19 cellular contexts compared by ENCODE assay signal in genomic region chr4:114558446-114559020, GRCh38. TPM values are rescaled to one million over a fixed set of nuclear protein-coding genes. Genes with fewer than 3 reads are reported as not detected.
DNase-seq lines count a peak whose midpoint lies in the region; ATAC-seq and TF ChIP-seq lines count a peak whose summit lies in the region.
"Had no signal": no experiment of that assay in that cellular context is flagged by ENCODE, and none has a peak within 500 bp of the region (broad histone marks: within the 10 kb centered on the region; RNA-seq: fewer than 3 reads in every experiment).

No MANE protein-coding gene starts in this region.

- intact Hi-C loops in mammary epithelial cell (cut with micrococcal nuclease) (no loop called here), spleen (cut with DNase I; ENCODE audit: low total_unique reads) (no loop called here)

- H3K27me3 ChIP-seq in mammary epithelial cell (ENCODE audit: insufficient read depth, low read length) = no peaks in the 10 kb centered on the region
- no peaks in the 10 kb centered on the region for H3K27me3 ChIP-seq in spleen (replicated peaks in 1 of 7)
- H3K27me3 ChIP-seq: MG63, stomach, tibial artery had no signal

- no peaks in the 10 kb centered on the region for H3K79me2 ChIP-seq in mammary epithelial cell (ENCODE audit: insufficient read depth, low read length)

- no peak overlapping the region for H2AFZ ChIP-seq in mammary epithelial cell (ENCODE audit: low read depth, low read length)

- H3K4me1 ChIP-seq in mammary epithelial cell (ENCODE audit: insufficient read depth, low read length) = peaks cover 2% of the 10 kb centered on the region
- no peaks in the 10 kb centered on the region for H3K4me1 ChIP-seq in spleen
- H3K4me1 ChIP-seq: tibial artery had no signal

- dilution Hi-C loops in mammary epithelial cell (cut with HindIII; ENCODE audit: low sequenced_read_pairs) = no loop called here

- in situ Hi-C loops in mammary epithelial cell (cut with MboI; ENCODE audit: low sequenced_read_pairs in 2 of 2) = no loop called here

- H4K20me1 ChIP-seq in mammary epithelial cell (ENCODE audit: insufficient read depth, low read length) = no peaks in the 10 kb centered on the region

- ATAC-seq in GM18867 (IDR thresholded peaks at IDR 0.05; ENCODE audit: unreplicated experiment) = no peak

- no peak for TF ChIP-seq POLR2A in spleen (IDR thresholded peaks at IDR 0.05)

- CTCF ChIA-PET in mammary epithelial cell (lab: Charles Lee; ENCODE audit: low non-redundant PET) = no interaction called here

- peaks cover 7% of the 10 kb centered on the region for H3K9me3 ChIP-seq in mammary epithelial cell (replicated peaks; ENCODE audit: insufficient read depth, low read length)
- H3K9me3 ChIP-seq in spleen = peaks cover 0 to 34% (median 27%) of the 10 kb centered on the region in 8 donors
- H3K9me3 ChIP-seq: MG63 had no signal

- TF ChIP-seq CTCF in mammary epithelial cell (conservative IDR thresholded peaks at IDR 0.05 in 1 of 2, IDR thresholded peaks at IDR 0.05 in 1 of 2; ENCODE audit: extremely low read depth in 1 of 2, insufficient read depth in 1 of 2, low read depth in 1 of 2, low read length in 2 of 2) (no peak), spleen (IDR thresholded peaks at IDR 0.05 in 8 of 11, conservative IDR thresholded peaks at IDR 0.05 in 3 of 11) (no peak)

- H3K4me3 ChIP-seq in mammary epithelial cell (replicated peaks in 1 of 3; ENCODE audit: insufficient read depth in 1 of 3, low read depth in 2 of 3, low read length in 3 of 3) = no peak overlapping the region
- no peak overlapping the region for H3K4me3 ChIP-seq in spleen
- H3K4me3 ChIP-seq: MG63, stomach, tibial artery had no signal

- peak in 2 of 3 experiments; percentile 15 to 25 for DNase-seq in NCI-H1417 (lab: John Stamatoyannopoulos, UW)
- DNase-seq in NCI-H1417 treated with DMSO at 0.1 percent for 48 hours (lab: John Stamatoyannopoulos, UW) = no peak
- peak; percentile 18 for DNase-seq in LHCN-M2 (ENCODE audit: low read depth)
- DNase-seq in mammary epithelial cell = peak; percentile 2
- DNase-seq in retina = peak; percentile 5
- no peak for DNase-seq in NCI-H82 (lab: John Stamatoyannopoulos, UW)
- DNase-seq in spleen = no peak
- DNase-seq: activated CD4-positive, alpha-beta T cell treated with anti-CD3 and anti-CD28 coated beads for 4 hours; activated T-cell treated with anti-CD3 and anti-CD28 coated beads, Interleukin-2, amount 50 U/mL, for 48 hours; caudate nucleus; COR-L47; MG63; NCI-H1436 treated with DMSO at 0.1 percent for 48 hours; RPMI8226; stomach; T-helper 2 cell; tibial artery had no signal

- BruUV-seq in mammary epithelial cell (replicated peaks; lab: Mats Ljungman, UMichigan) = no TSS peak

- no peak overlapping the region for H3K4me2 ChIP-seq in mammary epithelial cell (ENCODE audit: insufficient read depth, low read depth, low read length)

- H3K27ac ChIP-seq in mammary epithelial cell (ENCODE audit: insufficient read depth, low read depth, low read length) (no peak overlapping the region), spleen (no peak overlapping the region)
- H3K27ac ChIP-seq: stomach, tibial artery had no signal

- H3K9ac ChIP-seq in mammary epithelial cell (ENCODE audit: insufficient read depth, low read length) = no peak overlapping the region

- H3K36me3 ChIP-seq in mammary epithelial cell (ENCODE audit: insufficient read depth, low read length) (no peaks in the 10 kb centered on the region), spleen (no peaks in the 10 kb centered on the region)
- H3K36me3 ChIP-seq: MG63, stomach, tibial artery had no signal

RNA-seq across cellular contexts. Expression of gene UGT8, which starts 40.1 kb away (rescaled TPM):
- total RNA-seq in LHCN-M2 (2014; rRNA removed) (0.06 and 0.13 TPM in 2 replicates), mammary epithelial cell (10 to 100 TPM in 1 of 2 donors, under 1 TPM in 1; 0.68 to 14.2 TPM), spleen (1 to 10 TPM; 4.7 to 7.0 (median 6.6) TPM)
- not detected for polyA plus RNA-seq in LHCN-M2 (2012)
- polyA plus RNA-seq in mammary epithelial cell (1.9 TPM), spleen (1 to 10 TPM; 2.1 to 2.7 (median 2.2) TPM)
- polyA minus RNA-seq in mammary epithelial cell = 4.2 TPM
- polyA plus RNA-seq: BJ had no signal

Comparison
In these comparisons a context has a peak if more than half of its experiments do, and no peak if none do; other contexts are left out.
1. DNase-seq: peak in NCI-H1417 (2 of 3), LHCN-M2 (single experiment), mammary epithelial cell (single experiment) and retina (single experiment); none in NCI-H1417 treated with DMSO at 0.1 percent for 48 hours (single experiment), NCI-H82 (single experiment) and spleen (single experiment).